8 cellular contexts compared by ENCODE assay signal in genomic region chr1:86915737-86916235, GRCh38. TPM values are rescaled to one million over a fixed set of nuclear protein-coding genes. Genes with fewer than 3 reads are reported as not detected.
DNase-seq lines count a peak whose midpoint lies in the region; ATAC-seq and TF ChIP-seq lines count a peak whose summit lies in the region.

No MANE protein-coding gene starts in this region.

- WGBS in heart right ventricle, 2 donors = 2 to 8% methylated on average over 14 of the region's 14 CpGs
- WGBS in lung, 2 donors = 4 to 6% methylated on average over 14 of the region's 14 CpGs

- ATAC-seq in heart right ventricle = no peak
- ATAC-seq in left cardiac atrium = no peak
- no peak for ATAC-seq in lung (ENCODE audit: insufficient read depth, low FRiP score)
- no peak for ATAC-seq in GM21381 (IDR thresholded peaks at IDR 0.05; ENCODE audit: unreplicated experiment)

- no peak for DNase-seq in heart right ventricle
- no peak for DNase-seq in left cardiac atrium
- no peak for DNase-seq in brain microvascular endothelial cell
- DNase-seq in lung (ENCODE audit: low spot score) = no peak
- no peak for DNase-seq in GM19238 (ENCODE audit: insufficient read length, low spot score)
- DNase-seq in CD1c-positive myeloid dendritic cell (ENCODE audit: extremely low spot score) = no peak
- DNase-seq in iPS-NIHi11 (ENCODE audit: low spot score) = no peak

- H3K4me3 ChIP-seq in heart right ventricle (peak overlapping the region; percentile 67 to 94 (median 91)), brain microvascular endothelial cell (ENCODE audit: low read depth, low read length) (peak overlapping the region; percentile 83), lung (peak overlapping the region; percentile 63)

- H3K9me3 ChIP-seq in heart right ventricle = no peaks in the 10 kb centered on the region
- no peaks in the 10 kb centered on the region for H3K9me3 ChIP-seq in lung (ENCODE audit: control insufficient read depth in 2 of 2, insufficient read depth in 1 of 2, low read length in 1 of 2)

- no peaks in the 10 kb centered on the region for H3K27me3 ChIP-seq in heart right ventricle
- no peaks in the 10 kb centered on the region for H3K27me3 ChIP-seq in brain microvascular endothelial cell (replicated peaks)
- no peaks in the 10 kb centered on the region for H3K27me3 ChIP-seq in lung (ENCODE audit: control insufficient read depth, insufficient read depth)

- in situ Hi-C loops in brain microvascular endothelial cell (cut with HindIII; ENCODE audit: low pct_ligation_motif_present, low sequenced_read_pairs) = no loop called here

- TF ChIP-seq CTCF in heart right ventricle (IDR thresholded peaks at IDR 0.05) (no peak), brain microvascular endothelial cell (IDR thresholded peaks at IDR 0.05; ENCODE audit: low read depth, low read length, missing control alignments) (no peak), lung (IDR thresholded peaks at IDR 0.05; ENCODE audit: control extremely low read depth, extremely low read depth) (no peak)

- H3K27ac ChIP-seq in heart right ventricle = peak overlapping the region in 9 of 10 donors; percentile 76 to 97 (median 89)
- H3K27ac ChIP-seq in brain microvascular endothelial cell = no peak overlapping the region
- peak overlapping the region; percentile 79 to 91 for H3K27ac ChIP-seq in lung (ENCODE audit: low read depth in 1 of 2, low read length in 1 of 2)

- H3K36me3 ChIP-seq in heart right ventricle (no peaks in the 10 kb centered on the region), brain microvascular endothelial cell (replicated peaks) (peaks cover 3% of the 10 kb centered on the region), lung (ENCODE audit: control insufficient read depth in 2 of 2, insufficient read depth in 2 of 2, low read length in 2 of 2) (no peaks in the 10 kb centered on the region)

- peaks cover 0 to 41% (median 30%) of the 10 kb centered on the region in 9 donors for H3K4me1 ChIP-seq in heart right ventricle
- H3K4me1 ChIP-seq in lung (ENCODE audit: control insufficient read depth in 2 of 2, insufficient read depth in 2 of 2, low read length in 2 of 2) = peaks cover 5 to 15% of the 10 kb centered on the region in 2 donors

- intact Hi-C loops in heart right ventricle (cut with DNase I) (loop anchor here in 4 of 10 donors (5.0 to 10.0 kb wide), 4 partner anchors 52 to 521 kb away; partner anchors contain the start of genes SH3GLB1 (in 3 of the 4) and ODF2L (in 1 of the 4)), left cardiac atrium (cut with DNase I) (loop anchor here in 1 of 2 donors (10.0 kb wide), 1 partner anchor 211 kb away; the partner anchor contains the start of gene SH3GLB1)

RNA-seq across cellular contexts. Expression of gene HS2ST1, which starts 1.4 kb away (rescaled TPM):
- 10 to 100 TPM in 9 of 10 donors, 1 to 10 TPM in 1; 8.9 to 21.4 (median 14.5) TPM for total RNA-seq in heart right ventricle
- 1 to 10 TPM; 2.4 to 4.8 TPM for polyA plus RNA-seq in heart right ventricle
- total RNA-seq in left cardiac atrium = 10 to 100 TPM; 12.8 to 12.9 TPM
- 10 to 100 TPM; 21.3 to 45.3 TPM for total RNA-seq in lung
- polyA plus RNA-seq in lung = 10 to 100 TPM in 1 of 2 donors, 1 to 10 TPM in 1; 4.1 to 11.4 TPM

RNA-seq across cellular contexts. Expression of gene SELENOF, which starts 1.9 kb away (rescaled TPM):
- total RNA-seq in heart right ventricle = 100 to 1,000 TPM in 1 of 10 donors, 10 to 100 TPM in 9; 58.0 to 104 (median 73.4) TPM
- 100 to 1,000 TPM in 1 of 2 donors, 10 to 100 TPM in 1; 48.2 to 100 TPM for polyA plus RNA-seq in heart right ventricle
- 100 to 1,000 TPM; 114 to 130 TPM for total RNA-seq in left cardiac atrium
- 100 to 1,000 TPM; 227 to 240 TPM for total RNA-seq in lung
- polyA plus RNA-seq in lung = 100 to 1,000 TPM; 132 to 188 TPM
